ENCODE assay signal across 8 cellular contexts in genomic region chr3:9397331-9397910, GRCh38.
A peak's percentile ranks its signal among the peaks of the same experiment; 100 is the strongest.
DNase-seq lines count a peak whose midpoint lies in the region; ATAC-seq and TF ChIP-seq lines count a peak whose summit lies in the region.

TSS of gene SETD5 (plus strand) at chr3:9397615. CDS start at chr3:9428939, 31,324 bp downstream.

- ATAC-seq in GM19035 (IDR thresholded peaks at IDR 0.05; ENCODE audit: unreplicated experiment) (peak; percentile 54), HG03342 (IDR thresholded peaks at IDR 0.05; ENCODE audit: unreplicated experiment) (peak; percentile 55)

- TF ChIP-seq CTCF in AG10803 (conservative IDR thresholded peaks at IDR 0.05; ENCODE audit: low read length), result no peak

- DNase-seq in AG10803 (ENCODE audit: low read depth), result peak; percentile 97
- peak; percentile 85 for DNase-seq in NCI-H446 treated with DMSO at 0.1 percent for 48 hours (lab: John Stamatoyannopoulos, UW)
- peak; percentile 100 for DNase-seq in activated CD4-positive, CD25-positive, alpha-beta regulatory T cell treated with anti-CD3 and anti-CD28 coated beads, Interleukin-2, amount 50 U/mL, for 72 hours
- peak; percentile 95 for DNase-seq in cerebellar cortex (ENCODE audit: low spot score)
- peak; percentile 99 for DNase-seq in islet precursor cell
- peak; percentile 98 to 100 (median 99) for DNase-seq in stimulated activated CD4-positive, alpha-beta T cell treated with anti-CD3 and anti-CD28 coated beads, Interleukin-12 subunit alpha, Interleukin-12 subunit beta, amount 100 ng/mL, for 48 hours (ENCODE audit: low read depth in 2 of 3, low spot score in 1 of 3)

- H3K4me3 ChIP-seq in AG10803 (ENCODE audit: low read length), result peak within 1 kb of the TSS; percentile 98

Comparison
In these comparisons a context has a peak if more than half of its experiments do, and no peak if none do; other contexts are left out.
1. Peak in every context shown above with its lines: DNase-seq, ATAC-seq and H3K4me3 ChIP-seq.